Comparison of ENCODE assay signal across 8 cellular contexts in genomic region chr1:167713330-167714081, GRCh38. TPM values are rescaled to one million over a fixed set of nuclear protein-coding genes. Genes with fewer than 3 reads are reported as not detected.
DNase-seq lines count a peak whose midpoint lies in the region; ATAC-seq and TF ChIP-seq lines count a peak whose summit lies in the region.

No MANE protein-coding gene starts in this region.

- peaks cover 3 to 5% of the 10 kb centered on the region in 2 donors for H3K9me3 Mint-ChIP-seq in stimulated activated naive B cell treated with anti-CD40 and anti-IgM and Interleukin-4, amounts not matched to agents 10 μg/mL and 1 μg/mL and 100 μg/mL, for 72 hours

- TF ChIP-seq CTCF in astrocyte of the cerebellum (IDR thresholded peaks at IDR 0.05; ENCODE audit: low read depth, low read length, missing control alignments) = no peak

- H3K36me3 Mint-ChIP-seq in stimulated activated naive B cell treated with anti-CD40 and anti-IgM and Interleukin-4, amounts not matched to agents 10 μg/mL and 1 μg/mL and 100 μg/mL, for 72 hours = peaks cover 7 to 11% of the 10 kb centered on the region in 2 donors

- POLR2A ChIA-PET in HEK293T (lab: Yijun Ruan, JAX) = interaction anchor here (0.6 to 2.3 kb wide), 6 partner anchors 9 to 369 kb away, joined by 3 to 6 read pairs (median 4); partner anchors contain the start of gene CREG1

- H3K27ac Mint-ChIP-seq in stimulated activated naive B cell treated with anti-CD40 and anti-IgM and Interleukin-4, amounts not matched to agents 10 μg/mL and 1 μg/mL and 100 μg/mL, for 72 hours = peak overlapping the region; percentile 100

- peak overlapping the region; percentile 86 for H3K4me3 ChIP-seq in astrocyte of the cerebellum (ENCODE audit: low read depth, low read length)

- ATAC-seq in left colon (no peak), GM18519 (IDR thresholded peaks at IDR 0.05; ENCODE audit: low FRiP score, unreplicated experiment) (no peak), GM18511 (IDR thresholded peaks at IDR 0.05; ENCODE audit: unreplicated experiment) (no peak)
- no peak for ATAC-seq in stimulated activated naive B cell treated with anti-CD40 and anti-IgM and Interleukin-4, amounts not matched to agents 10 μg/mL and 1 μg/mL and 100 μg/mL, for 72 hours (replicated peaks)

- H3K27me3 Mint-ChIP-seq in stimulated activated naive B cell treated with anti-CD40 and anti-IgM and Interleukin-4, amounts not matched to agents 10 μg/mL and 1 μg/mL and 100 μg/mL, for 72 hours = peaks cover 7% of the 10 kb centered on the region in 2 donors

- peak overlapping the region; percentile 91 to 96 for H3K4me3 Mint-ChIP-seq in stimulated activated naive B cell treated with anti-CD40 and anti-IgM and Interleukin-4, amounts not matched to agents 10 μg/mL and 1 μg/mL and 100 μg/mL, for 72 hours

- in situ Hi-C loops in astrocyte of the cerebellum (cut with HindIII; ENCODE audit: low sequenced_read_pairs) = no loop called here

- intact Hi-C loops in left colon (cut with DNase I, micrococcal nuclease) = loop anchor here in 1 of 2 donors (10.0 kb wide), 1 partner anchor 221 kb away; the partner anchor contains the start of genes DCAF6 and MPC2

- peaks cover 36 to 52% of the 10 kb centered on the region in 2 donors for H3K4me1 Mint-ChIP-seq in stimulated activated naive B cell treated with anti-CD40 and anti-IgM and Interleukin-4, amounts not matched to agents 10 μg/mL and 1 μg/mL and 100 μg/mL, for 72 hours

- DNase-seq in ELF-1 (ENCODE audit: low read depth, low spot score) (peak; percentile 66), NOMO-1 treated with DMSO at 0.1 percent for 48 hours (lab: John Stamatoyannopoulos, UW; ENCODE audit: unreplicated experiment) (peak; percentile 24), astrocyte of the cerebellum (ENCODE audit: low read depth) (no peak), left colon (peak; percentile 49 to 50), HEK293T (ENCODE audit: extremely low spot score) (no peak)
- no peak for DNase-seq in stimulated activated naive B cell treated with anti-CD40 and anti-IgM and Interleukin-4, amounts not matched to agents 10 μg/mL and 1 μg/mL and 100 μg/mL, for 72 hours

- CTCF ChIA-PET in HEK293T (lab: Yijun Ruan, JAX) = interaction anchor here (0.9 to 1.0 kb wide), 2 partner anchors 35 to 217 kb away, joined by 3 to 4 read pairs; no protein-coding TSS in a partner anchor

TF ChIP-seq in HEK293T, 16 proteins besides CTCF, POLR2A, EP300 and RAD21:
- TF ChIP-seq TARDBP (IDR thresholded peaks at IDR 0.05) (no peak), FOXK2 (IDR thresholded peaks at IDR 0.05) (no peak), NFRKB (IDR thresholded peaks at IDR 0.05) (no peak), SUZ12 (IDR thresholded peaks at IDR 0.05) (no peak), FOXA1 (IDR thresholded peaks at IDR 0.05) (no peak), BHLHE40 (IDR thresholded peaks at IDR 0.05; ENCODE audit: borderline replicate concordance) (no peak), CTBP1 (IDR thresholded peaks at IDR 0.05; ENCODE audit: borderline replicate concordance) (no peak), HDGF (IDR thresholded peaks at IDR 0.05; ENCODE audit: borderline replicate concordance) (no peak), SP1 (IDR thresholded peaks at IDR 0.05) (no peak), LEF1 (IDR thresholded peaks at IDR 0.05; ENCODE audit: borderline replicate concordance) (no peak), ELF4 (IDR thresholded peaks at IDR 0.05) (no peak), ZNF384 (IDR thresholded peaks at IDR 0.05) (no peak), L3MBTL2 (conservative IDR thresholded peaks at IDR 0.05) (no peak), PKNOX1 (IDR thresholded peaks at IDR 0.05) (no peak), ARNT (IDR thresholded peaks at IDR 0.05) (no peak), FOXM1 (IDR thresholded peaks at IDR 0.05; ENCODE audit: borderline replicate concordance) (no peak)

RNA-seq across cellular contexts. Expression of gene MPZL1, which starts 8.3 kb away (rescaled TPM):
- 100 to 1,000 TPM; 117 to 118 TPM for total RNA-seq in left colon

Comparison
In these comparisons a context has a peak if more than half of its experiments do, and no peak if none do; other contexts are left out.
1. DNase-seq: peak in ELF-1 (single experiment), NOMO-1 treated with DMSO at 0.1 percent for 48 hours (single experiment) and left colon (2 of 2); none in astrocyte of the cerebellum (single experiment), stimulated activated naive B cell treated with anti-CD40 and anti-IgM and Interleukin-4, amounts not matched to agents 10 μg/mL and 1 μg/mL and 100 μg/mL, for 72 hours (single experiment) and HEK293T (single experiment).